8 cellular contexts compared by ENCODE assay signal in the genomic region with DNA sequence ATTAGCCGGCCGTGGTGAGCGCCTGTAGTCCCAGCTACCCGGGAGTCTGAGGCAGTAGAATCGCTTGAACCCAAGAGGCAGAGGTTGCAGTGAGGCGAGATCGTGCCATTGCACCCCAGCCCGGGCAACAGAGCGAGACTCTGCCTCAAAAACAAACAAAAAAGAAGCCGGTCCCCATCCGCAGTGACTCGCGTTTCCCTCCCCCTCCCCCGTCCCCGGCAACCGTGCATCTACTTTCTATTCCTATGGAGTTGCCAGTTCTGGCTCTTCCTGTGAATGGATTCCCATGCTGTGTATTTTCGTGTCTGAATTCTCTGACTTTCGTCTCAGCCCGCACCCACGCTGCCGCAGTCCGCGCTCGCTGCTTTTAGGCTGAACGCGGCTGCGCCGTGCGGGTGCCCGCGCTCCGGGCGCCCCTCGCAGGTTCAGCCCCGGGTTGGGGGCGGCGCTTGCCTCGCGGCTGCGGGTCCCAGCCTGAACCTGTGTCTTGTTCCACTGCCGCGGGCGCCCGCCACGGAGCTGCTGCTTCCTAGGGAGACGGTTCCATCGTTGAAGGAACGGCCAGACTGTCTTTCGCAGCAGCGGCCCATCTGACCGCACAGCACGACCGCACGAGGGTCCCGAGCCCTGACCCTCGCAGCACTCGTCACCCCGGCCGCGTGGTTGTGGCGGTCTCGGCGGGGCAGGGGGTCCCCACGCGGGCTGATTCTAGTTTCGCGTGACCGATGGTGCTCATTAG.
DNase-seq lines count a peak whose midpoint lies in the region; TF ChIP-seq lines count a peak whose summit lies in the region.

No MANE protein-coding gene starts in this region.

- DNase-seq in MV-4-11 (lab: John Stamatoyannopoulos, UW): peak; percentile 49
- peak; percentile 44 for DNase-seq in T-helper 9 cell
- no peak for DNase-seq in astrocyte of the cerebellum (ENCODE audit: low read depth)
- peak; percentile 50 to 60 for DNase-seq in stimulated activated CD4-positive, alpha-beta T cell treated with anti-CD3 and anti-CD28 coated beads, Interleukin-12 subunit alpha, Interleukin-12 subunit beta, amount 100 ng/mL, for 24 hours (ENCODE audit: low read depth in 2 of 2)
- no peak for DNase-seq in NCI-H1048 (lab: John Stamatoyannopoulos, UW)
- DNase-seq in GOT3 (lab: John Stamatoyannopoulos, UW): no peak

- in situ Hi-C loops in astrocyte of the cerebellum (cut with HindIII; ENCODE audit: low sequenced_read_pairs): no loop called here

- peaks cover 4% of the 10 kb centered on the region; the same call in 1 of the 2 replicates for H3K4me1 ChIP-seq in ES-I3 (ENCODE audit: insufficient read depth, low read length)

- no peaks in the 10 kb centered on the region for H3K36me3 ChIP-seq in ES-I3 (ENCODE audit: insufficient read depth, low read length)

- no peak for TF ChIP-seq CTCF in astrocyte of the cerebellum (IDR thresholded peaks at IDR 0.05; ENCODE audit: low read depth, low read length, missing control alignments)

- peak overlapping the region; percentile 84 for H3K9ac ChIP-seq in ES-I3 (ENCODE audit: low read depth, low read length)

- H3K9me3 ChIP-seq in ES-I3 (ENCODE audit: control insufficient read depth, insufficient read depth, low read length) (no peaks in the 10 kb centered on the region), iPS-18c (ENCODE audit: control insufficient read depth, insufficient read depth, low read length) (no peaks in the 10 kb centered on the region)

- H3K4me3 ChIP-seq in astrocyte of the cerebellum (ENCODE audit: low read depth, low read length) (peak overlapping the region; percentile 54), iPS-18c (ENCODE audit: insufficient read depth, low read depth, low read length) (peak overlapping the region; percentile 58)

Comparison
In these comparisons a context has a peak if more than half of its experiments do, and no peak if none do; other contexts are left out.
1. DNase-seq: peak in MV-4-11 (single experiment), T-helper 9 cell (single experiment) and stimulated activated CD4-positive, alpha-beta T cell treated with anti-CD3 and anti-CD28 coated beads, Interleukin-12 subunit alpha, Interleukin-12 subunit beta, amount 100 ng/mL, for 24 hours (2 of 2); none in astrocyte of the cerebellum (single experiment), NCI-H1048 (single experiment) and GOT3 (single experiment).